In genomic region chr6:127532991-127533390, GRCh38 we compare ENCODE assay signal across 21 cellular contexts. TPM values are rescaled to one million over a fixed set of nuclear protein-coding genes. Genes with fewer than 3 reads are reported as not detected.
"Had no signal": no experiment of that assay in that cellular context is flagged by ENCODE, and none has a peak within 500 bp of the region (broad histone marks: within the 10 kb centered on the region; RNA-seq: fewer than 3 reads in every experiment).

No MANE protein-coding gene starts in this region.

- H3K27me3 ChIP-seq: thyroid gland had no signal

- H3K27ac ChIP-seq: coronary artery, sigmoid colon, spleen, thyroid gland had no signal

- H3K9me3 ChIP-seq: sigmoid colon, spleen, thyroid gland had no signal

- H3K36me3 ChIP-seq: sigmoid colon, spleen, thyroid gland had no signal

- DNase-seq: activated CD4-positive, alpha-beta memory T cell treated with anti-CD3 and anti-CD28 coated beads, Interleukin-2, amount 10 ng/mL, durations not matched to agents 7 days and 5 days; activated CD4-positive, alpha-beta T cell treated with anti-CD3 and anti-CD28 coated beads for 48 hours; activated CD4-positive, CD25-positive, alpha-beta regulatory T cell; activated CD8-positive, alpha-beta memory T cell treated with anti-CD3 and anti-CD28 coated beads, Interleukin-2, amount 10 ng/mL, durations not matched to agents 7 days and 5 days; activated naive CD4-positive, alpha-beta T cell; activated naive CD8-positive, alpha-beta T cell treated with anti-CD3 and anti-CD28 coated beads, Interleukin-2, amount 10 ng/mL, durations not matched to agents 7 days and 5 days; anterior cingulate cortex; foreskin melanocyte; glutamatergic neuron; kidney; midbrain; nucleus accumbens; sigmoid colon; spleen; stimulated activated CD4-positive, alpha-beta T cell treated with anti-CD3 and anti-CD28 coated beads, Interleukin-4, amount 100 ng/mL, for 4 hours; thyroid gland had no signal

- H3K4me1 ChIP-seq: sigmoid colon, spleen, thyroid gland had no signal

- ATAC-seq: activated CD8-positive, alpha-beta memory T cell treated with anti-CD3 and anti-CD28 coated beads, Interleukin-2, amount 10 ng/mL, durations not matched to agents 7 days and 5 days; esophagus mucosa; left lobe of liver; stimulated activated memory B cell treated with anti-CD40 and anti-IgM and Interleukin-4, amounts not matched to agents 10 μg/mL and 1 μg/mL and 100 μg/mL, for 72 hours had no signal

- H3K4me3 ChIP-seq: coronary artery, sigmoid colon, spleen, thyroid gland had no signal

RNA-seq across cellular contexts. Expression of gene C6orf58, which starts 44.0 kb away (rescaled TPM):
- total RNA-seq: activated CD4-positive, alpha-beta memory T cell treated with anti-CD3 and anti-CD28 coated beads, Interleukin-2, amount 10 ng/mL, durations not matched to agents 7 days and 5 days; activated CD8-positive, alpha-beta memory T cell treated with anti-CD3 and anti-CD28 coated beads, Interleukin-2, amount 10 ng/mL, durations not matched to agents 7 days and 5 days; activated naive CD8-positive, alpha-beta T cell treated with anti-CD3 and anti-CD28 coated beads, Interleukin-2, amount 10 ng/mL, durations not matched to agents 7 days and 5 days; esophagus mucosa; kidney; left lobe of liver; lung microvascular endothelial cell; sigmoid colon; spleen; thyroid gland had no signal
- polyA plus RNA-seq: sigmoid colon had no signal
